Comparison of ENCODE assay signal across 15 cellular contexts in the genomic region with DNA sequence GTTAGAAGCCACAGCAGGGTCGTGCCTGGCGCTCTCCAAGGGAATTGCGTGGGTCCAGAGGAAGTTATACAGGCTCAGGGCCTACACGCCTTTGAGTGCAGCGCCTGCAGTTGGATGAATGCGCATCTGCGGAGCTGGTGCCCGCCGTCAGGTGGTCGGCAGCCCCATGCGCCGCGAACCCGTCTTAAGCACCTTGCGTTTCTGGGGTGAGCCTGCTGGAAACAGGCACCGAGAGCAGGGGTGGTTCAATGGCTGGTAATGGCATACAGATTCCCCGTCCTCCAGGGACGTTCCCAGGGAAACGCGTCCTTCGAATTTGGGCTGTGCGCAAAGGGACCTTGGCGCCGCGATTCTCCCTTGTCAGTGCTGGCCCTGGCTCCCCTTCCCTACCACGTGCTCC. TPM values are rescaled to one million over a fixed set of nuclear protein-coding genes. Genes with fewer than 3 reads are reported as not detected.
DNase-seq lines count a peak whose midpoint lies in the region; ATAC-seq and TF ChIP-seq lines count a peak whose summit lies in the region.
"Not testable (repeated sequence)": the region's sequence is repeated elsewhere in the genome, so short reads cannot be mapped to it uniquely, and the experiment has no call there.
"Had no signal": no experiment of that assay in that cellular context is flagged by ENCODE, and none has a peak within 500 bp of the region (broad histone marks: within the 10 kb centered on the region; RNA-seq: fewer than 3 reads in every experiment).

No MANE protein-coding gene starts in this region.

- POLR2A ChIA-PET in WTC11 (lab: Charles Lee); activated CD4-positive, alpha-beta memory T cell treated with anti-CD3 and anti-CD28 coated beads, Interleukin-2, amount 10 ng/mL, durations not matched to agents 7 days and 5 days (lab: Charles Lee): not testable (repeated sequence)

- intact Hi-C loops in activated T-helper 1 cell treated with anti-CD3 and anti-CD28 coated beads, Interleukin-12 subunit alpha, Interleukin-12 subunit beta, Interleukin-2, Interleukin-4 antibody, amounts not matched to agents 30 ng/mL and 10 ng/mL and 1 ng/mL, durations not matched to agents 14 hours and 24 hours and 36 hours (cut with micrococcal nuclease); Right ventricle myocardium inferior (cut with DNase I); left ventricle myocardium superior (cut with micrococcal nuclease): not testable (repeated sequence)

- DNase-seq in WTC11 (ENCODE audit: low spot score) (peak; percentile 3), Right ventricle myocardium inferior (ENCODE audit: missing footprints) (peak; percentile 33), left ventricle myocardium superior (peak; percentile 15)
- DNase-seq in activated CD4-positive, alpha-beta memory T cell treated with anti-CD3 and anti-CD28 coated beads, Interleukin-2, amount 10 ng/mL, durations not matched to agents 7 days and 5 days = peak; percentile 11
- DNase-seq in activated T-helper 1 cell treated with anti-CD3 and anti-CD28 coated beads, Interleukin-12 subunit alpha, Interleukin-12 subunit beta, Interleukin-2, Interleukin-4 antibody, amounts not matched to agents 30 ng/mL and 10 ng/mL and 1 ng/mL, durations not matched to agents 14 hours and 24 hours and 36 hours (ENCODE audit: low spot score) = peak; percentile 0
- DNase-seq in stimulated activated CD8-positive, alpha-beta memory T cell treated with anti-CD3 and anti-CD28 coated beads, Interleukin-4, amount 100 ng/mL, for 48 hours = peak; percentile 16

- not testable (repeated sequence) for H3K27ac Mint-ChIP-seq in WTC11; activated CD4-positive, alpha-beta memory T cell treated with anti-CD3 and anti-CD28 coated beads, Interleukin-2, amount 10 ng/mL, durations not matched to agents 7 days and 5 days; activated T-helper 1 cell treated with anti-CD3 and anti-CD28 coated beads, Interleukin-12 subunit alpha, Interleukin-12 subunit beta, Interleukin-2, Interleukin-4 antibody, amounts not matched to agents 30 ng/mL and 10 ng/mL and 1 ng/mL, durations not matched to agents 14 hours and 24 hours and 36 hours

- H3K4me3 Mint-ChIP-seq in WTC11; activated CD4-positive, alpha-beta memory T cell treated with anti-CD3 and anti-CD28 coated beads, Interleukin-2, amount 10 ng/mL, durations not matched to agents 7 days and 5 days; activated T-helper 1 cell treated with anti-CD3 and anti-CD28 coated beads, Interleukin-12 subunit alpha, Interleukin-12 subunit beta, Interleukin-2, Interleukin-4 antibody, amounts not matched to agents 30 ng/mL and 10 ng/mL and 1 ng/mL, durations not matched to agents 14 hours and 24 hours and 36 hours: not testable (repeated sequence)

- H3K27me3 Mint-ChIP-seq in WTC11 (ENCODE audit: low read depth); activated CD4-positive, alpha-beta memory T cell treated with anti-CD3 and anti-CD28 coated beads, Interleukin-2, amount 10 ng/mL, durations not matched to agents 7 days and 5 days; activated T-helper 1 cell treated with anti-CD3 and anti-CD28 coated beads, Interleukin-12 subunit alpha, Interleukin-12 subunit beta, Interleukin-2, Interleukin-4 antibody, amounts not matched to agents 30 ng/mL and 10 ng/mL and 1 ng/mL, durations not matched to agents 14 hours and 24 hours and 36 hours (ENCODE audit: insufficient read depth): not testable (repeated sequence)

- not testable (repeated sequence) for H3K4me1 Mint-ChIP-seq in WTC11; activated CD4-positive, alpha-beta memory T cell treated with anti-CD3 and anti-CD28 coated beads, Interleukin-2, amount 10 ng/mL, durations not matched to agents 7 days and 5 days; activated T-helper 1 cell treated with anti-CD3 and anti-CD28 coated beads, Interleukin-12 subunit alpha, Interleukin-12 subunit beta, Interleukin-2, Interleukin-4 antibody, amounts not matched to agents 30 ng/mL and 10 ng/mL and 1 ng/mL, durations not matched to agents 14 hours and 24 hours and 36 hours (ENCODE audit: low read depth)

- CTCF ChIA-PET in WTC11 (lab: Charles Lee); activated CD4-positive, alpha-beta memory T cell treated with anti-CD3 and anti-CD28 coated beads, Interleukin-2, amount 10 ng/mL, durations not matched to agents 7 days and 5 days (lab: Charles Lee): not testable (repeated sequence)

- not testable (repeated sequence) for ATAC-seq in WTC11, Right ventricle myocardium inferior, left ventricle myocardium superior

- not testable (repeated sequence) for H3K36me3 Mint-ChIP-seq in WTC11; activated CD4-positive, alpha-beta memory T cell treated with anti-CD3 and anti-CD28 coated beads, Interleukin-2, amount 10 ng/mL, durations not matched to agents 7 days and 5 days (ENCODE audit: low read depth); activated T-helper 1 cell treated with anti-CD3 and anti-CD28 coated beads, Interleukin-12 subunit alpha, Interleukin-12 subunit beta, Interleukin-2, Interleukin-4 antibody, amounts not matched to agents 30 ng/mL and 10 ng/mL and 1 ng/mL, durations not matched to agents 14 hours and 24 hours and 36 hours (ENCODE audit: low read depth)

- TF ChIP-seq CTCF in WTC11 (IDR thresholded peaks at IDR 0.05) = not testable (repeated sequence)

- H3K9me3 Mint-ChIP-seq in WTC11; activated CD4-positive, alpha-beta memory T cell treated with anti-CD3 and anti-CD28 coated beads, Interleukin-2, amount 10 ng/mL, durations not matched to agents 7 days and 5 days; activated T-helper 1 cell treated with anti-CD3 and anti-CD28 coated beads, Interleukin-12 subunit alpha, Interleukin-12 subunit beta, Interleukin-2, Interleukin-4 antibody, amounts not matched to agents 30 ng/mL and 10 ng/mL and 1 ng/mL, durations not matched to agents 14 hours and 24 hours and 36 hours: not testable (repeated sequence)

RNA-seq across cellular contexts. Expression of gene TSPY3, which starts 1.7 kb away (rescaled TPM):
- not detected in 3 replicates for total RNA-seq in WTC11 (2021)
- not detected for total RNA-seq in activated CD4-positive, alpha-beta memory T cell treated with anti-CD3 and anti-CD28 coated beads, Interleukin-2, amount 10 ng/mL, durations not matched to agents 7 days and 5 days
- not detected in 2 replicates for total RNA-seq in activated T-helper 1 cell treated with anti-CD3 and anti-CD28 coated beads, Interleukin-12 subunit alpha, Interleukin-12 subunit beta, Interleukin-2, Interleukin-4 antibody, amounts not matched to agents 30 ng/mL and 10 ng/mL and 1 ng/mL, durations not matched to agents 14 hours and 24 hours and 36 hours
- not detected for total RNA-seq in Right ventricle myocardium inferior
- total RNA-seq in left ventricle myocardium superior = not detected
- total RNA-seq: A172; B cell; CD4-positive, CD25-positive, alpha-beta regulatory T cell; CD8-positive, alpha-beta memory T cell; G401; GM12878; H7; HFFc6; HT1080 had no signal

RNA-seq across cellular contexts. Expression of gene TSPY8, which starts 38.9 kb away (rescaled TPM):
- total RNA-seq in WTC11 (2021) = not detected in 3 replicates
- not detected for total RNA-seq in activated CD4-positive, alpha-beta memory T cell treated with anti-CD3 and anti-CD28 coated beads, Interleukin-2, amount 10 ng/mL, durations not matched to agents 7 days and 5 days
- not detected in 2 replicates for total RNA-seq in activated T-helper 1 cell treated with anti-CD3 and anti-CD28 coated beads, Interleukin-12 subunit alpha, Interleukin-12 subunit beta, Interleukin-2, Interleukin-4 antibody, amounts not matched to agents 30 ng/mL and 10 ng/mL and 1 ng/mL, durations not matched to agents 14 hours and 24 hours and 36 hours
- total RNA-seq in Right ventricle myocardium inferior = not detected
- total RNA-seq in left ventricle myocardium superior = not detected
- total RNA-seq: A172; B cell; CD4-positive, CD25-positive, alpha-beta regulatory T cell; CD8-positive, alpha-beta memory T cell; G401; GM12878; H7; HFFc6; HT1080 had no signal

RNA-seq across cellular contexts. Expression of gene TSPY4, which starts 59.3 kb away (rescaled TPM):
- total RNA-seq in WTC11 (2021) (not detected in 3 replicates), Right ventricle myocardium inferior (not detected), left ventricle myocardium superior (not detected)
- not detected for total RNA-seq in activated CD4-positive, alpha-beta memory T cell treated with anti-CD3 and anti-CD28 coated beads, Interleukin-2, amount 10 ng/mL, durations not matched to agents 7 days and 5 days
- not detected in 2 replicates for total RNA-seq in activated T-helper 1 cell treated with anti-CD3 and anti-CD28 coated beads, Interleukin-12 subunit alpha, Interleukin-12 subunit beta, Interleukin-2, Interleukin-4 antibody, amounts not matched to agents 30 ng/mL and 10 ng/mL and 1 ng/mL, durations not matched to agents 14 hours and 24 hours and 36 hours
- total RNA-seq: A172; B cell; CD4-positive, CD25-positive, alpha-beta regulatory T cell; CD8-positive, alpha-beta memory T cell; G401; GM12878; H7; HFFc6; HT1080 had no signal
